Comparison of ENCODE assay signal across 12 cellular contexts in the genomic region with DNA sequence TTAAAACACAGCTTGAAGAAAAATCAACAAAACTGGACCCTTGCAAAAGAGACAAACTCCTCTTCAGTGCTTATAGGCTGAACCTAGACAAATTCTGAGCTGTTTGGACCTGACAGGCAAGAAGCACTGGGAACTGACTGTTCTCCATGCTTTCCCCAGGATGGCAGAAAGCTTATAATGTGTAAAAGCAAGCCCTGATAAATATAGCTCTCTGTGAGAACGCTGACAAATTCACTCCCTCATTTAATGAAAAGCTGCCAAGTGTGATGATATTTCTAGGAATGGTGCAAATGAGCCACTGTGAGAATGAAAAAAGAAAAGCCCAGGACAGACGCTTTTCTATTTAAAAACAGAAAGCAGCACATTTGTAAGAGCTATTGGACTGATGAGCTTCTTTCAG.
A peak's percentile ranks its signal among the peaks of the same experiment; 100 is the strongest.
DNase-seq lines count a peak whose midpoint lies in the region; ATAC-seq and TF ChIP-seq lines count a peak whose summit lies in the region.
"Had no signal": no experiment of that assay in that cellular context is flagged by ENCODE, and none has a peak within 500 bp of the region (broad histone marks: within the 10 kb centered on the region; RNA-seq: fewer than 3 reads in every experiment).

No MANE protein-coding gene starts in this region.

- no peaks in the 10 kb centered on the region for H3K27me3 Mint-ChIP-seq in activated T-helper 2 cell treated with anti-CD3 and anti-CD28 coated beads, Interferon-gamma antibody, Interleukin-2, Interleukin-4, amounts not matched to agents 10 μg/mL and 5 μg/mL and 100 μg/mL, durations not matched to agents 14 hours and 24 hours and 36 hours (ENCODE audit: low read depth)
- H3K27me3 Mint-ChIP-seq: activated CD8-positive, alpha-beta T cell treated with anti-CD3 and anti-CD28 coated beads for 36 hours had no signal

- H3K9me3 Mint-ChIP-seq in activated T-helper 2 cell treated with anti-CD3 and anti-CD28 coated beads, Interferon-gamma antibody, Interleukin-2, Interleukin-4, amounts not matched to agents 10 μg/mL and 5 μg/mL and 100 μg/mL, durations not matched to agents 14 hours and 24 hours and 36 hours: no peaks in the 10 kb centered on the region
- H3K9me3 Mint-ChIP-seq: activated CD8-positive, alpha-beta T cell treated with anti-CD3 and anti-CD28 coated beads for 36 hours; neural progenitor cell had no signal

- H3K9me3 ChIP-seq in WERI-Rb-1 (ENCODE audit: severe bottlenecking): no peaks in the 10 kb centered on the region

- DNase-seq in WERI-Rb-1 (no peak), head of caudate nucleus (peak in 23 of 42 donors; percentile 1 to 68 (median 31)), retina (peak; percentile 9), posterior vena cava (ENCODE audit: low spot score) (no peak), KG1 (lab: John Stamatoyannopoulos, UW) (no peak)
- DNase-seq in activated T-helper 2 cell treated with anti-CD3 and anti-CD28 coated beads, Interferon-gamma antibody, Interleukin-2, Interleukin-4, amounts not matched to agents 10 μg/mL and 5 μg/mL and 100 μg/mL, durations not matched to agents 14 hours and 24 hours and 36 hours (ENCODE audit: low spot score): no peak
- DNase-seq: activated CD8-positive, alpha-beta T cell treated with anti-CD3 and anti-CD28 coated beads for 36 hours; NCI-H2227 treated with DMSO at 0.1 percent for 48 hours had no signal

- peaks cover 18% of the 10 kb centered on the region for H3K4me1 Mint-ChIP-seq in activated T-helper 2 cell treated with anti-CD3 and anti-CD28 coated beads, Interferon-gamma antibody, Interleukin-2, Interleukin-4, amounts not matched to agents 10 μg/mL and 5 μg/mL and 100 μg/mL, durations not matched to agents 14 hours and 24 hours and 36 hours (ENCODE audit: low read depth)

- H3K27ac Mint-ChIP-seq in activated T-helper 2 cell treated with anti-CD3 and anti-CD28 coated beads, Interferon-gamma antibody, Interleukin-2, Interleukin-4, amounts not matched to agents 10 μg/mL and 5 μg/mL and 100 μg/mL, durations not matched to agents 14 hours and 24 hours and 36 hours: no peak overlapping the region
- H3K27ac Mint-ChIP-seq: activated CD8-positive, alpha-beta T cell treated with anti-CD3 and anti-CD28 coated beads for 36 hours; neural progenitor cell had no signal

- H3K4me3 ChIP-seq in WERI-Rb-1 (ENCODE audit: low read depth, low read length): no peak overlapping the region
- H3K4me3 ChIP-seq: neural progenitor cell had no signal

- no peaks in the 10 kb centered on the region for H3K36me3 Mint-ChIP-seq in activated T-helper 2 cell treated with anti-CD3 and anti-CD28 coated beads, Interferon-gamma antibody, Interleukin-2, Interleukin-4, amounts not matched to agents 10 μg/mL and 5 μg/mL and 100 μg/mL, durations not matched to agents 14 hours and 24 hours and 36 hours (ENCODE audit: low read depth)
- H3K36me3 Mint-ChIP-seq: neural progenitor cell had no signal

- 0 out of 2 replicates have a peak overlapping the region, but pooled peaks have one; percentile 1 for H3K27ac ChIP-seq in WERI-Rb-1
- H3K27ac ChIP-seq: neural progenitor cell had no signal

- intact Hi-C loops in head of caudate nucleus (cut with DNase I) (no loop called here), posterior vena cava (cut with DNase I) (no loop called here)
- intact Hi-C loops in activated T-helper 2 cell treated with anti-CD3 and anti-CD28 coated beads, Interferon-gamma antibody, Interleukin-2, Interleukin-4, amounts not matched to agents 10 μg/mL and 5 μg/mL and 100 μg/mL, durations not matched to agents 14 hours and 24 hours and 36 hours (cut with micrococcal nuclease): loop anchor here (2.0 to 10.0 kb wide), 6 partner anchors 117 to 397 kb away; no protein-coding TSS in a partner anchor

- H3K4me3 Mint-ChIP-seq in activated T-helper 2 cell treated with anti-CD3 and anti-CD28 coated beads, Interferon-gamma antibody, Interleukin-2, Interleukin-4, amounts not matched to agents 10 μg/mL and 5 μg/mL and 100 μg/mL, durations not matched to agents 14 hours and 24 hours and 36 hours (ENCODE audit: low read depth): no peak overlapping the region
- H3K4me3 Mint-ChIP-seq: activated CD8-positive, alpha-beta T cell treated with anti-CD3 and anti-CD28 coated beads for 36 hours; H9; neural progenitor cell had no signal

- no peaks in the 10 kb centered on the region for H3K36me3 ChIP-seq in WERI-Rb-1
- H3K36me3 ChIP-seq: neural progenitor cell had no signal

- H3K27me3 ChIP-seq in WERI-Rb-1 (ENCODE audit: insufficient read depth, low read depth, severe bottlenecking): no peaks in the 10 kb centered on the region
- H3K27me3 ChIP-seq: neural progenitor cell had no signal

- ATAC-seq in HG03159 (IDR thresholded peaks at IDR 0.05; ENCODE audit: unreplicated experiment): peak; percentile 3
- no peak for ATAC-seq in GM21367 (IDR thresholded peaks at IDR 0.05; ENCODE audit: unreplicated experiment)

- no peak for TF ChIP-seq CTCF in WERI-Rb-1 (IDR thresholded peaks at IDR 0.05; ENCODE audit: low read depth, low read length)

Comparison
In these comparisons a context has a peak if more than half of its experiments do, and no peak if none do; other contexts are left out.
1. DNase-seq: peak in head of caudate nucleus (23 of 42) and retina (single experiment); none in WERI-Rb-1 (single experiment), posterior vena cava (single experiment), KG1 (single experiment) and activated T-helper 2 cell treated with anti-CD3 and anti-CD28 coated beads, Interferon-gamma antibody, Interleukin-2, Interleukin-4, amounts not matched to agents 10 μg/mL and 5 μg/mL and 100 μg/mL, durations not matched to agents 14 hours and 24 hours and 36 hours (single experiment).